Comparison of ENCODE assay signal across 12 cellular contexts in the genomic region with DNA sequence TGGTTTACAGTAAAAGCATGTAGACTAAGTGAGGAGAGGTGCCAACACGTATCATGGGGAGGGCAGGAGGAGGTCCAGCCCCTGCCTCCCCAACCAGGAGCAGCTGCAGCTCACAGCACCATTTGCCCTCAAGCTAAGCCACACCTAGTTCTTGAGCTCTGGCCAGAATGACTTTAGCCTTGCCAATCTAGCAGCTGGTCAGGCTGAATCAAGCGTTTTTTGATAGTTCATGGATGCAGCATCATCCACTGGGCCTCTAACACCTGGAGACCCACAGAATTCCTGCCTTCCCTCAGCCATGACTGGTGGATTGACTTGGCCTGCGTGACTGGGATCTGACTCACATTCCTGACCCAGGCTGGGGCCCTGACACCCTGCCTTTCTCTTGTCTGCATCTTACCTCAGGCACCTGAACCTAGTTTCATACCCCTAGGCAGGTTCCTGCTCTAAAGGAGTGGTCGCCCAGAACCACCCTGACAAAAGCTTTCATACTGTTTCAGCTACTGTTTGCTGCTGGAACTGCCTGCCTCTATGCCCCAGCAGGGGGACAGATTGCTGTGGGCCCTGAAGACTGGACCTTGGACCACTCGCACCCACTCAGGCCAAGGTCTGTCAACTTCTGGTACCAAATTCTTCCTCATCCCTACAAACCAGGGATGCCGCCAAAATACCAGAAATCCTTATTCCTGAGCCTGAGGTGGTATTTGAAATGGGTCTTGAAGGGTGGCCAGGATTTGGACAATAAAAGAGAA.
DNase-seq lines count a peak whose midpoint lies in the region; ATAC-seq and TF ChIP-seq lines count a peak whose summit lies in the region.
"Had no signal": no experiment of that assay in that cellular context is flagged by ENCODE, and none has a peak within 500 bp of the region (broad histone marks: within the 10 kb centered on the region; RNA-seq: fewer than 3 reads in every experiment).

No MANE protein-coding gene starts in this region.

- no peak overlapping the region for H2AFZ ChIP-seq in osteoblast (ENCODE audit: low read length)
- H2AFZ ChIP-seq: hepatocyte had no signal

- H3K9ac ChIP-seq in BLaER1: no peak overlapping the region

- H3K4me2 ChIP-seq in BLaER1 (peak overlapping the region; percentile 38; the same call in 1 of the 2 replicates), osteoblast (ENCODE audit: insufficient read depth, low read length) (no peak overlapping the region)
- H3K4me2 ChIP-seq: hepatocyte had no signal

- ATAC-seq in GM19035 (IDR thresholded peaks at IDR 0.05; ENCODE audit: unreplicated experiment) (no peak), HG03139 (IDR thresholded peaks at IDR 0.05; ENCODE audit: unreplicated experiment) (no peak)

- H3K9me3 ChIP-seq in BLaER1 (0 out of 2 replicates have a peak, but pooled peaks cover 3% of the 10 kb centered on the region), osteoblast (ENCODE audit: low read depth, low read length) (no peaks in the 10 kb centered on the region)

- peak; percentile 93 for DNase-seq in HPDE6-E6E7 (ENCODE audit: extremely low spot score)
- DNase-seq in RPMI7951 (ENCODE audit: low read depth): peak; percentile 77
- DNase-seq in left kidney (ENCODE audit: low read depth, low spot score): peak; percentile 41
- no peak for DNase-seq in H7
- no peak for DNase-seq in osteoblast (ENCODE audit: insufficient read length, low spot score, missing footprints)
- DNase-seq: activated CD4-positive, alpha-beta memory T cell treated with anti-CD3 and anti-CD28 coated beads for 36 hours; C1 segment of cervical spinal cord; stimulated activated CD4-positive, alpha-beta T cell treated with anti-CD3 and anti-CD28 coated beads, Interleukin-12 subunit alpha, Interleukin-12 subunit beta, amount 100 ng/mL, for 4 hours had no signal

- no peak for TF ChIP-seq CTCF in osteoblast (IDR thresholded peaks at IDR 0.05; ENCODE audit: extremely low read depth, low read depth, low read length)

- no peaks in the 10 kb centered on the region for H3K27me3 ChIP-seq in BLaER1
- no peaks in the 10 kb centered on the region for H3K27me3 ChIP-seq in H7 (ENCODE audit: control insufficient read depth, insufficient read depth, low read length)
- peaks cover 26% of the 10 kb centered on the region for H3K27me3 ChIP-seq in osteoblast (ENCODE audit: insufficient read depth, low read length)
- H3K27me3 ChIP-seq: hepatocyte had no signal

- H3K4me1 ChIP-seq in BLaER1 (peaks cover 21% of the 10 kb centered on the region), osteoblast (ENCODE audit: insufficient read depth, low read length) (no peaks in the 10 kb centered on the region)

- H3K4me3 ChIP-seq in BLaER1 (no peak overlapping the region), H7 (ENCODE audit: insufficient read depth, low read depth, low read length) (no peak overlapping the region), osteoblast (ENCODE audit: insufficient read depth, low read length) (no peak overlapping the region)
- H3K4me3 ChIP-seq: hepatocyte had no signal

- no peaks in the 10 kb centered on the region for H3K79me2 ChIP-seq in osteoblast (ENCODE audit: insufficient read depth, low read length)
- H3K79me2 ChIP-seq: hepatocyte had no signal

- H3K27ac ChIP-seq in BLaER1: no peak overlapping the region
- no peak overlapping the region for H3K27ac ChIP-seq in osteoblast (ENCODE audit: low read depth, low read length)
- H3K27ac ChIP-seq: hepatocyte had no signal

- H4K20me1 ChIP-seq in BLaER1 (no peaks in the 10 kb centered on the region), osteoblast (ENCODE audit: insufficient read depth, low read length) (no peaks in the 10 kb centered on the region)

- H3K36me3 ChIP-seq in BLaER1: no peaks in the 10 kb centered on the region
- no peaks in the 10 kb centered on the region for H3K36me3 ChIP-seq in H7 (replicated peaks; ENCODE audit: control insufficient read depth, insufficient read depth, low read length)
- H3K36me3 ChIP-seq in osteoblast (ENCODE audit: insufficient read depth, low read length): no peaks in the 10 kb centered on the region

Comparison
In these comparisons a context has a peak if more than half of its experiments do, and no peak if none do; other contexts are left out.
1. DNase-seq: peak in HPDE6-E6E7 (single experiment), RPMI7951 (single experiment) and left kidney (single experiment); none in H7 (single experiment) and osteoblast (single experiment).